8 cellular contexts compared by ENCODE assay signal in the genomic region with DNA sequence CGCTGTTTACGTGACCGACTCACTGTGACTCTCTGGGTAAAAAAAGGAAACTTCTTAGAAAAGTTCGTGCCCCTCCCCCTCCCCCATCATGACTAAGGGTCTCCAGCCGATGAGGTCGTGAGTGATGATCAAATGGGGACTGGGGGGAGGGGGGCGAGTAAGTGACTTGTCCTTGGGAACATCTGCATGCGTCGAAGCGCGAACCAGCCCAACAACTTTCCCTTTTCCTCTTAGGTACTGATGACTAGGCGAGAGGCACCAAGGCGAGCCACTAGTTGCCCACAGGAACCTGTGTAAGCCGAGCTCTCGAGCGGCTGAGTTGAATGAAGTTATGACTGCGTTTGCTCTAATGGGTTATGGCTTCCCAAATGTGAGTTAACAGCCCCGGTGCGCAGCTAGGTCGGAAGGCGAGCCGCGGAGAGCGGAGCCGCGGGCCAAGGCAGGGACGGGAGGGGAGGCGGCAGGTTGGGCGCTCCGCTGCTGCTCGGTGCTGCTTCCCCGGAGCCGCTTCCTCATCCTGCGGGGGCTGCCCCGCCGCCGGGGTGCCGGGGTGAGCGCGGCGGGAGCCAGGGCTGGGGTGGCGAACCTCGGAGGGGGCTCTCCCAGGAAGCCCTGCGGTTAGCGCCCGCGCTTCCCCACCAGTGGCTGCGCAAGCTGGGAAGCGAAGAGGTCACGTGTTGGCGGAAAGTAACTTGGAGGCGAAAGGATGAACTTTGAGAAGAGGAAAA. TPM values are rescaled to one million over a fixed set of nuclear protein-coding genes. Genes with fewer than 3 reads are reported as not detected.
A peak's percentile ranks its signal among the peaks of the same experiment; 100 is the strongest.
DNase-seq lines count a peak whose midpoint lies in the region; ATAC-seq and TF ChIP-seq lines count a peak whose summit lies in the region.

No MANE protein-coding gene starts in this region.

- H3K36me3 Mint-ChIP-seq in T-helper 1 cell treated with Interleukin-12 subunit alpha and Interleukin-12 subunit beta and Interleukin-4 antibody, amounts not matched to agents 30 μg/mL and 1 μg/mL, for 36 hours (ENCODE audit: low read depth), result peaks cover 2% of the 10 kb centered on the region
- no peaks in the 10 kb centered on the region for H3K36me3 Mint-ChIP-seq in T-cell

- no peaks in the 10 kb centered on the region for H3K4me1 Mint-ChIP-seq in T-helper 1 cell treated with Interleukin-12 subunit alpha and Interleukin-12 subunit beta and Interleukin-4 antibody, amounts not matched to agents 30 μg/mL and 1 μg/mL, for 36 hours (ENCODE audit: low read depth)
- H3K4me1 Mint-ChIP-seq in T-cell, result peaks cover 6 to 12% (median 9%) of the 10 kb centered on the region in 3 donors

- H3K4me2 ChIP-seq in MM.1S (ENCODE audit: low read depth, low read length), result peak overlapping the region; percentile 59; the same call in 1 of the 2 replicates
- H3K4me2 ChIP-seq in osteoblast (ENCODE audit: insufficient read depth, low read length), result peak overlapping the region; percentile 94

- H3K27me3 ChIP-seq in MM.1S (replicated peaks; ENCODE audit: insufficient read depth, low read length) (no peaks in the 10 kb centered on the region), duodenal mucosa (ENCODE audit: control insufficient read depth in 1 of 2, insufficient read depth in 2 of 2, low read length in 2 of 2) (peaks cover 50 to 70% of the 10 kb centered on the region in 2 donors), osteoblast (ENCODE audit: insufficient read depth, low read length) (peaks cover 39% of the 10 kb centered on the region)

- H3F3A ChIP-seq in MM.1S (ENCODE audit: insufficient read depth, low read length), result no peaks in the 10 kb centered on the region

- H3K27ac Mint-ChIP-seq in T-helper 1 cell treated with Interleukin-12 subunit alpha and Interleukin-12 subunit beta and Interleukin-4 antibody, amounts not matched to agents 30 μg/mL and 1 μg/mL, for 36 hours, result no peak overlapping the region
- H3K27ac Mint-ChIP-seq in T-cell, result no peak overlapping the region

- peaks cover 63% of the 10 kb centered on the region for H3K27me3 Mint-ChIP-seq in T-helper 1 cell treated with Interleukin-12 subunit alpha and Interleukin-12 subunit beta and Interleukin-4 antibody, amounts not matched to agents 30 μg/mL and 1 μg/mL, for 36 hours (ENCODE audit: low read depth)
- H3K27me3 Mint-ChIP-seq in T-cell, result peaks cover 66 to 68% of the 10 kb centered on the region in 2 donors

- H4K20me1 ChIP-seq in MM.1S (ENCODE audit: insufficient read depth, low read length), result no peaks in the 10 kb centered on the region
- H4K20me1 ChIP-seq in osteoblast (ENCODE audit: insufficient read depth, low read length), result no peaks in the 10 kb centered on the region

- H3K9me3 Mint-ChIP-seq in T-helper 1 cell treated with Interleukin-12 subunit alpha and Interleukin-12 subunit beta and Interleukin-4 antibody, amounts not matched to agents 30 μg/mL and 1 μg/mL, for 36 hours, result peaks cover 16% of the 10 kb centered on the region
- peaks cover 6 to 18% (median 11%) of the 10 kb centered on the region in 3 donors for H3K9me3 Mint-ChIP-seq in T-cell

- H3K9ac ChIP-seq in MM.1S (ENCODE audit: low read length) (no peak overlapping the region), duodenal mucosa (ENCODE audit: low read depth in 1 of 2, low read length in 2 of 2) (no peak overlapping the region)

- H3K79me2 ChIP-seq in MM.1S (ENCODE audit: low read length) (no peaks in the 10 kb centered on the region), osteoblast (ENCODE audit: insufficient read depth, low read length) (no peaks in the 10 kb centered on the region)

- POLR2A ChIA-PET in T-cell (lab: Charles Lee), result no interaction called here

- peak overlapping the region; percentile 14 for H3K4me3 Mint-ChIP-seq in T-helper 1 cell treated with Interleukin-12 subunit alpha and Interleukin-12 subunit beta and Interleukin-4 antibody, amounts not matched to agents 30 μg/mL and 1 μg/mL, for 36 hours
- peak overlapping the region in 1 of 3 donors; percentile 15 for H3K4me3 Mint-ChIP-seq in T-cell

- no peak for ATAC-seq in activated CD4-positive, CD25-positive, alpha-beta regulatory T cell treated with anti-CD3 and anti-CD28 coated beads, Interleukin-2, amount 50 U/mL, for 24 hours
- ATAC-seq in T-cell (replicated peaks in 1 of 4) (no peak), GM21529 (IDR thresholded peaks at IDR 0.05; ENCODE audit: unreplicated experiment) (no peak)

- DNase-seq in T-helper 1 cell (no peak), MM.1S (peak; percentile 37), osteoblast (ENCODE audit: insufficient read length, low spot score, missing footprints) (peak; percentile 89), T-cell (no peak)

- no peak overlapping the region for H3K27ac ChIP-seq in MM.1S (ENCODE audit: low read length)
- no peak overlapping the region for H3K27ac ChIP-seq in duodenal mucosa (ENCODE audit: low read depth, low read length)
- H3K27ac ChIP-seq in osteoblast (ENCODE audit: low read depth, low read length), result peak overlapping the region; percentile 15

- H2AFZ ChIP-seq in MM.1S (ENCODE audit: low read length) (no peak overlapping the region), osteoblast (ENCODE audit: low read length) (peak overlapping the region; percentile 85)

- H3K4me3 ChIP-seq in MM.1S (ENCODE audit: low read length) (peak overlapping the region; percentile 13), duodenal mucosa (ENCODE audit: low read depth in 1 of 2, low read length in 2 of 2) (peak overlapping the region; percentile 53 to 64), osteoblast (ENCODE audit: insufficient read depth, low read length) (peak overlapping the region; percentile 79)

- TF ChIP-seq CTCF in MM.1S (IDR thresholded peaks at IDR 0.05; ENCODE audit: low read length) (no peak), osteoblast (IDR thresholded peaks at IDR 0.05; ENCODE audit: extremely low read depth, low read depth, low read length) (no peak)

- CTCF ChIA-PET in T-cell (lab: Charles Lee), result no interaction called here

- H3K4me1 ChIP-seq in MM.1S (ENCODE audit: low read length), result no peaks in the 10 kb centered on the region
- H3K4me1 ChIP-seq in duodenal mucosa (ENCODE audit: control insufficient read depth in 1 of 2, insufficient read depth in 2 of 2, low read length in 2 of 2), result peaks cover 4 to 9% of the 10 kb centered on the region in 2 donors
- peaks cover 26% of the 10 kb centered on the region for H3K4me1 ChIP-seq in osteoblast (ENCODE audit: insufficient read depth, low read length)

- H3K9me2 ChIP-seq in MM.1S (replicated peaks; ENCODE audit: insufficient read depth, low read length), result no peaks in the 10 kb centered on the region

- H3K9me3 ChIP-seq in MM.1S (replicated peaks; ENCODE audit: insufficient read depth, low read length) (no peaks in the 10 kb centered on the region), duodenal mucosa (ENCODE audit: control insufficient read depth in 1 of 2, low read length in 2 of 2) (no peaks in the 10 kb centered on the region), osteoblast (ENCODE audit: low read depth, low read length) (no peaks in the 10 kb centered on the region)

- H3K36me3 ChIP-seq in MM.1S (replicated peaks; ENCODE audit: insufficient read depth, low read length) (no peaks in the 10 kb centered on the region), duodenal mucosa (ENCODE audit: control insufficient read depth in 1 of 2, insufficient read depth in 2 of 2, low read length in 2 of 2) (no peaks in the 10 kb centered on the region), osteoblast (ENCODE audit: insufficient read depth, low read length) (no peaks in the 10 kb centered on the region)

RNA-seq across cellular contexts. Expression of a gene that starts 22.0 kb away (rescaled TPM):
- total RNA-seq in osteoblast, result 6.9 and 8.0 TPM in 2 replicates
- total RNA-seq in T-cell, result under 1 TPM in 1 of 5 donors, not detected in 4; 0.09 TPM

Comparison
In these comparisons a context has a peak if more than half of its experiments do, and no peak if none do; other contexts are left out.
1. DNase-seq: peak in MM.1S (single experiment) and osteoblast (single experiment); none in T-helper 1 cell (0 of 5) and T-cell (0 of 34).
2. H3K4me3 ChIP-seq: peak in every context shown above with its lines; median percentile 79 in osteoblast; 58 in duodenal mucosa; 13 in MM.1S.